ENCODE assay signal across 20 cellular contexts in the genomic region with DNA sequence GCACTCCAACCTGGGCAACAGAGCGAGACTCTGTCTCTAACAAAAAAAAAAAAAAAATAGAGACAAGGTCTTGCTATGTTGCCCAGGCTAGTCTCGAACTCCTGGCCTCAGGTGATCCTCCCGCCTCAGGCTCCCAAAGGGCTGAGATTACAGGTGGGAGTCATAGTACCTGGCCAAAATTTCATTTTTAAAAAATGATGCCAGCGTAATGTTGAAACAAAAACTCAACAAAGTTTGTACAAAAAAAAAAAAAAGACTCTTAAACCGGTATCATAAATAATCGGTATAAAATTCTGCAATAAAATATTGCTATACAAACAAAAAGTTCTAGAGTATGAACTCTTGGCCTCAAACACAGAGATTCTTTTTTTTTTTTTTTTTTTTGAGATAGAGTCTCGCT. TPM values are rescaled to one million over a fixed set of nuclear protein-coding genes. Genes with fewer than 3 reads are reported as not detected.
DNase-seq lines count a peak whose midpoint lies in the region; ATAC-seq and TF ChIP-seq lines count a peak whose summit lies in the region.
"Had no signal": no experiment of that assay in that cellular context is flagged by ENCODE, and none has a peak within 500 bp of the region (broad histone marks: within the 10 kb centered on the region; RNA-seq: fewer than 3 reads in every experiment).

No MANE protein-coding gene starts in this region.

- POLR2A ChIA-PET in T-cell (lab: Charles Lee), result interaction anchor here in 1 of 2 donors (0.5 kb wide), 1 partner anchor 26 kb away, joined by 5 read pairs; no protein-coding TSS in a partner anchor

- peak overlapping the region; percentile 68; the same call in 1 of the 2 replicates for H3K9ac ChIP-seq in BLaER1
- H3K9ac ChIP-seq in BLaER1 treated with 17β-estradiol and CSF1 and Interleukin-3, amounts not matched to agents 10 nM and 100 nM, result peak overlapping the region in 10 of 11 experiments; percentile 27 to 68 (median 47); a peak in 8 of 22 replicates

- H3K27me3 Mint-ChIP-seq in T-cell, result no peaks in the 10 kb centered on the region
- no peaks in the 10 kb centered on the region for H3K27me3 Mint-ChIP-seq in dendritic cell treated with granulocyte-macrophage colony-stimulating factor and Interleukin-4, amounts not matched to agents 40 ng/mL and 50 ng/mL, for 4 days

- peak overlapping the region in 2 of 3 donors; percentile 97 to 99 for H3K4me3 Mint-ChIP-seq in T-cell
- H3K4me3 Mint-ChIP-seq in dendritic cell treated with granulocyte-macrophage colony-stimulating factor and Interleukin-4, amounts not matched to agents 40 ng/mL and 50 ng/mL, for 4 days, result no peak overlapping the region
- H3K4me3 Mint-ChIP-seq: GM23338 had no signal

- peaks cover 89% of the 10 kb centered on the region for H3K4me1 ChIP-seq in BLaER1
- H3K4me1 ChIP-seq in BLaER1 treated with 17β-estradiol and CSF1 and Interleukin-3, amounts not matched to agents 10 nM and 100 nM, result peaks cover 84 to 90% (median 87%) of the 10 kb centered on the region in 10 experiments
- peaks cover 0 to 9% (median 0%) of the 10 kb centered on the region in 4 donors for H3K4me1 ChIP-seq in tibial nerve
- no peaks in the 10 kb centered on the region for H3K4me1 ChIP-seq in tibial artery
- H3K4me1 ChIP-seq: SJSA1 had no signal

- H3K4me2 ChIP-seq in BLaER1, result peak overlapping the region; percentile 79
- H3K4me2 ChIP-seq in BLaER1 treated with 17β-estradiol and CSF1 and Interleukin-3, amounts not matched to agents 10 nM and 100 nM, result peak overlapping the region; percentile 72 to 95 (median 89)
- H3K4me2 ChIP-seq: GM23338 had no signal

- H3K4me3 ChIP-seq in BLaER1 (no peak overlapping the region), tibial nerve (no peak overlapping the region), tibial artery (no peak overlapping the region)
- peak overlapping the region in 3 of 10 experiments; percentile 74 to 96 (median 88); a peak in 4 of 20 replicates for H3K4me3 ChIP-seq in BLaER1 treated with 17β-estradiol and CSF1 and Interleukin-3, amounts not matched to agents 10 nM and 100 nM
- H3K4me3 ChIP-seq: GM23338, SJSA1 had no signal

- H3K27ac ChIP-seq in BLaER1 (peak overlapping the region; percentile 56; the same call in 1 of the 2 replicates), tibial nerve (no peak overlapping the region), tibial artery (no peak overlapping the region)
- H3K27ac ChIP-seq in BLaER1 treated with 17β-estradiol and CSF1 and Interleukin-3, amounts not matched to agents 10 nM and 100 nM, result peak overlapping the region in 4 of 11 experiments; percentile 3 to 47 (median 18); a peak in 3 of 22 replicates
- H3K27ac ChIP-seq: SJSA1 had no signal

- ATAC-seq in T-cell (replicated peaks in 1 of 4), result no peak
- no peak for ATAC-seq in HG02970 (IDR thresholded peaks at IDR 0.05; ENCODE audit: low FRiP score, unreplicated experiment)
- ATAC-seq: GM23338, HCT116, Panc1 had no signal

- peak overlapping the region in 1 of 2 donors; percentile 99 for H3K27ac Mint-ChIP-seq in T-cell
- peak overlapping the region; percentile 72 for H3K27ac Mint-ChIP-seq in dendritic cell treated with granulocyte-macrophage colony-stimulating factor and Interleukin-4, amounts not matched to agents 40 ng/mL and 50 ng/mL, for 4 days
- H3K27ac Mint-ChIP-seq: GM23338 had no signal

- H3K9me3 Mint-ChIP-seq in T-cell, result no peaks in the 10 kb centered on the region
- H3K9me3 Mint-ChIP-seq in dendritic cell treated with granulocyte-macrophage colony-stimulating factor and Interleukin-4, amounts not matched to agents 40 ng/mL and 50 ng/mL, for 4 days, result no peaks in the 10 kb centered on the region
- H3K9me3 Mint-ChIP-seq: GM23338 had no signal

- H3K36me3 ChIP-seq in BLaER1 (peaks cover 64% of the 10 kb centered on the region), tibial nerve (no peaks in the 10 kb centered on the region), tibial artery (no peaks in the 10 kb centered on the region)
- peaks cover 43 to 72% (median 60%) of the 10 kb centered on the region in 11 experiments for H3K36me3 ChIP-seq in BLaER1 treated with 17β-estradiol and CSF1 and Interleukin-3, amounts not matched to agents 10 nM and 100 nM
- H3K36me3 ChIP-seq: SJSA1 had no signal

- CTCF ChIA-PET in T-cell (lab: Charles Lee), result interaction anchor here in 1 of 2 donors (0.7 kb wide), 2 partner anchors 50 to 182 kb away, joined by 3 read pairs; no protein-coding TSS in a partner anchor

- DNase-seq in T-cell, result no peak
- no peak for DNase-seq in tibial nerve (ENCODE audit: low spot score in 2 of 2)
- no peak for DNase-seq in tibial artery
- DNase-seq: ACHN, Calu3, GF-D8, NCI-H1092 treated with DMSO at 0.1 percent for 48 hours, NCI-H146, NCI-H2029 treated with DMSO at 0.1 percent for 48 hours, NCI-H2171, NCI-H526 had no signal

- intact Hi-C loops in dendritic cell treated with granulocyte-macrophage colony-stimulating factor and Interleukin-4, amounts not matched to agents 40 ng/mL and 50 ng/mL, for 4 days (cut with micrococcal nuclease), result no loop called here
- intact Hi-C loops in tibial artery (cut with DNase I; ENCODE audit: low total_unique reads), result no loop called here

- TF ChIP-seq EP300 in tibial nerve (IDR thresholded peaks at IDR 0.05), result no peak

- H3K9me3 ChIP-seq in BLaER1 (no peaks in the 10 kb centered on the region), tibial nerve (no peaks in the 10 kb centered on the region), tibial artery (no peaks in the 10 kb centered on the region)
- H3K9me3 ChIP-seq in BLaER1 treated with 17β-estradiol and CSF1 and Interleukin-3, amounts not matched to agents 10 nM and 100 nM (replicated peaks in 1 of 11), result no peaks in the 10 kb centered on the region; a peak in 1 of 22 replicates
- H3K9me3 ChIP-seq: SJSA1 had no signal

- H4K20me1 ChIP-seq in BLaER1, result peaks cover 65% of the 10 kb centered on the region
- peaks cover 35 to 67% (median 61%) of the 10 kb centered on the region in 11 experiments; a peak in 21 of 22 replicates for H4K20me1 ChIP-seq in BLaER1 treated with 17β-estradiol and CSF1 and Interleukin-3, amounts not matched to agents 10 nM and 100 nM

- WGBS in tibial nerve, 2 donors, result 85% methylated on average over 7 of the region's 7 CpGs

- TF ChIP-seq POLR2A in tibial nerve (IDR thresholded peaks at IDR 0.05), result no peak

- TF ChIP-seq CTCF in tibial nerve (IDR thresholded peaks at IDR 0.05), result no peak
- no peak for TF ChIP-seq CTCF in tibial artery (IDR thresholded peaks at IDR 0.05)

- no peaks in the 10 kb centered on the region for H3K27me3 ChIP-seq in BLaER1
- H3K27me3 ChIP-seq in BLaER1 treated with 17β-estradiol and CSF1 and Interleukin-3, amounts not matched to agents 10 nM and 100 nM, result no peaks in the 10 kb centered on the region
- H3K27me3 ChIP-seq in tibial nerve, result no peaks in the 10 kb centered on the region
- H3K27me3 ChIP-seq in tibial artery, result peaks cover 0 to 23% of the 10 kb centered on the region in 2 donors

- H3K4me1 Mint-ChIP-seq in T-cell, result peaks cover 71 to 79% (median 71%) of the 10 kb centered on the region in 3 donors
- H3K4me1 Mint-ChIP-seq in dendritic cell treated with granulocyte-macrophage colony-stimulating factor and Interleukin-4, amounts not matched to agents 40 ng/mL and 50 ng/mL, for 4 days (ENCODE audit: low read depth), result peaks cover 71% of the 10 kb centered on the region

- H3K36me3 Mint-ChIP-seq in T-cell, result peaks cover 30% of the 10 kb centered on the region
- H3K36me3 Mint-ChIP-seq in dendritic cell treated with granulocyte-macrophage colony-stimulating factor and Interleukin-4, amounts not matched to agents 40 ng/mL and 50 ng/mL, for 4 days (ENCODE audit: low read depth), result peaks cover 77% of the 10 kb centered on the region

RNA-seq across cellular contexts. Expression of a gene that starts 3.5 kb away (rescaled TPM):
- total RNA-seq in T-cell, result 100 to 1,000 TPM; 337 to 427 (median 397) TPM
- 10 to 100 TPM in 3 of 4 donors, 1 to 10 TPM in 1; 8.4 to 36.5 (median 18.2) TPM for total RNA-seq in tibial nerve
- total RNA-seq: Calu3, GM23338, LHCN-M2 had no signal

RNA-seq across cellular contexts. Expression of a gene that starts 9.9 kb away (rescaled TPM):
- total RNA-seq in T-cell (10 to 100 TPM; 59.4 to 72.3 (median 62.0) TPM), tibial nerve (100 to 1,000 TPM; 103 to 193 (median 115) TPM)

RNA-seq across cellular contexts. Expression of a gene that starts 11.6 kb away (rescaled TPM):
- total RNA-seq in T-cell (10 to 100 TPM in 2 of 5 donors, 1 to 10 TPM in 3; 3.5 to 10.9 (median 8.7) TPM), tibial nerve (1 to 10 TPM in 2 of 4 donors, under 1 TPM in 2; 0.30 to 2.4 (median 1.4) TPM)
- total RNA-seq: LHCN-M2, SJSA1 had no signal

RNA-seq across cellular contexts. Expression of a gene that starts 36.1 kb away (rescaled TPM):
- total RNA-seq in T-cell (under 1 TPM in 1 of 5 donors, not detected in 4; 0.49 TPM), tibial nerve (not detected)
- total RNA-seq: GM23338, LHCN-M2, SJSA1 had no signal

RNA-seq across cellular contexts. Expression of a gene that starts 58.6 kb away (rescaled TPM):
- total RNA-seq in T-cell (10 to 100 TPM; 43.0 to 96.1 (median 45.9) TPM), tibial nerve (10 to 100 TPM; 30.8 to 48.3 (median 44.3) TPM)

Comparison
In these comparisons a context has a peak if more than half of its experiments do, and no peak if none do; other contexts are left out.
1. RNA of a gene that starts 3.5 kb away (total RNA-seq): 337 to 427 TPM in T-cell; 8.4 to 36.5 TPM in tibial nerve; every median in the first group is over 4 times any median in the second.